Comparison of ENCODE assay signal across 1 cellular context in genomic region chr20:35311822-35312221, GRCh38.
TF ChIP-seq lines count a peak whose summit lies in the region.

No MANE protein-coding gene starts in this region.

TF ChIP-seq in HepG2, 621 proteins besides CTCF, POLR2A, EP300 and RAD21:
- TF ChIP-seq BATF2 (CRISPR knock-in tag; IDR thresholded peaks at IDR 0.05) (no peak), ZNF256 (CRISPR knock-in tag; conservative IDR thresholded peaks at IDR 0.05) (no peak), ZNF644 (CRISPR knock-in tag; IDR thresholded peaks at IDR 0.05; ENCODE audit: low read depth) (no peak), ATF5 (CRISPR knock-in tag; IDR thresholded peaks at IDR 0.05; ENCODE audit: low read depth) (no peak), RARA (CRISPR knock-in tag; IDR thresholded peaks at IDR 0.05) (no peak), YEATS2 (CRISPR knock-in tag; IDR thresholded peaks at IDR 0.05; ENCODE audit: borderline replicate concordance) (no peak), ZNF687 (CRISPR knock-in tag; IDR thresholded peaks at IDR 0.05) (no peak), ZNF280D (CRISPR knock-in tag; IDR thresholded peaks at IDR 0.05) (no peak), FOXA3 (CRISPR knock-in tag; IDR thresholded peaks at IDR 0.05) (no peak), ZNF766 (CRISPR knock-in tag; IDR thresholded peaks at IDR 0.05; ENCODE audit: borderline replicate concordance) (no peak), FOXP1 (IDR thresholded peaks at IDR 0.05) (no peak), FOXP1 (CRISPR knock-in tag; IDR thresholded peaks at IDR 0.05) (no peak), SOX6 (IDR thresholded peaks at IDR 0.05) (no peak), SOX6 (CRISPR knock-in tag; IDR thresholded peaks at IDR 0.05) (no peak), ATAD3A (CRISPR knock-in tag; IDR thresholded peaks at IDR 0.05) (no peak), ZMYM3 (CRISPR knock-in tag; IDR thresholded peaks at IDR 0.05) (no peak), E2F2 (CRISPR knock-in tag; IDR thresholded peaks at IDR 0.05; ENCODE audit: borderline replicate concordance) (no peak), ZNF577 (CRISPR knock-in tag; IDR thresholded peaks at IDR 0.05; ENCODE audit: borderline replicate concordance, low read depth) (no peak), ZNF513 (CRISPR knock-in tag; conservative IDR thresholded peaks at IDR 0.05) (no peak)
